ENCODE assay signal across 7 cellular contexts in the genomic region with DNA sequence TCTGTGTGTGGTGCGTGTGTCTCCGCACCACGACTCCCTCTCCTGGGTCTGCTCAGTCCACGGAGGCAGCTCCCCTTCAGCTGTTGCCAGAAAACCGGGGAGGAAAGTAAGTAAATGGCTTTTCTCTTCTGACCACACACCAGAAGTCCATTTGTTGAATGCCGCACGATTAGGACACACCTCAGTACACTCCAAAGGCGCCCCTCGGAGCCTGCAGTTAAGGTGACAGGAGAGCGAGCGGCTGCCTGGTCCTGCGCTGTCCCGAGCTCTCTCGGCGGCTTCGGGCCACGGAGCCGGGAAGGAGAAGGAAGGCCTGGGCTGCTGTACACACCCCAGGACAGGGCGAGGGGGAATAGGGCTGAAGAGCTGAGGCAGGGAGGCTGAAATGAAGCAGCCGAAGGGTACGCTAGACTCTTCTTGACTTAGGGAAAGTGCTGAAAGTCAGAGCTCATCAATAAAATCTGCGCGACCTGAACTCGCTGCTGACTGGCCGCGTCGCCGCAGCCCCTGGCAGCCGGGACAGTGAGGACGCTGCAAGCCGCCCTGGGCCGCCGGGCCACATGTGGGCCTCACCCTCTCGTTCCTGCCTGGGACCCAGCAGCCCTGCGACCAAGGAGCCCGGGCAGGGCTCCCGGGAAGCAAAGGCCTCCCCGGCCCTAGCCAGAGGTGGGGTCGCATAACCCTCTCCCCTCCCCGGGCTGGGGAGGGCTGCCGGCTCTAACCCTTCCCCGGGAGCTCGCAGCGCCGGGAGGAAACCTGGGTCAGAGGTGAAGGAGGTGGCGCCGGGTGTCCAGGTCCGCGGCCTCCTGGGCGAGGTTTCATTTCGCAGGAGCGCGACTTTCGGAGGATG. TPM values are rescaled to one million over a fixed set of nuclear protein-coding genes. Genes with fewer than 3 reads are reported as not detected.
DNase-seq lines count a peak whose midpoint lies in the region; ATAC-seq and TF ChIP-seq lines count a peak whose summit lies in the region.

No MANE protein-coding gene starts in this region.

- ATAC-seq in activated CD4-positive, CD25-positive, alpha-beta regulatory T cell treated with anti-CD3 and anti-CD28 coated beads, Interleukin-2, amount 50 U/mL, for 24 hours, result no peak
- ATAC-seq in GM19023 (IDR thresholded peaks at IDR 0.05; ENCODE audit: unreplicated experiment), result no peak

- TF ChIP-seq CTCF in GM20000 (IDR thresholded peaks at IDR 0.05; ENCODE audit: extremely low read depth, missing control alignments), result no peak
- TF ChIP-seq CTCF in fibroblast of pulmonary artery (IDR thresholded peaks at IDR 0.05; ENCODE audit: low read length, missing control alignments), result no peak

- DNase-seq in GM20000 (ENCODE audit: low spot score) (peak; percentile 58), RPMI7951 (ENCODE audit: low read depth) (peak; percentile 10), fibroblast of pulmonary artery (ENCODE audit: low read depth) (no peak), retina (peak; percentile 89), iPS-NIHi11 (ENCODE audit: low spot score) (no peak)

- peak overlapping the region; percentile 27 for H3K4me3 ChIP-seq in fibroblast of pulmonary artery (replicated peaks; ENCODE audit: low read depth, low read length)

RNA-seq across cellular contexts. Expression of gene PAX6, which starts 1.5 kb away (rescaled TPM):
- total RNA-seq in RPMI7951 (2014; rRNA removed; shearing (Covaris generic)), result 22.3 and 29.2 TPM in 2 replicates

Comparison
In these comparisons a context has a peak if more than half of its experiments do, and no peak if none do; other contexts are left out.
1. DNase-seq: peak in GM20000 (single experiment), RPMI7951 (single experiment) and retina (single experiment); none in fibroblast of pulmonary artery (single experiment) and iPS-NIHi11 (single experiment).